In genomic region chr18:46067431-46068007, GRCh38 we compare ENCODE assay signal across 13 cellular contexts. TPM values are rescaled to one million over a fixed set of nuclear protein-coding genes. Genes with fewer than 3 reads are reported as not detected.
DNase-seq lines count a peak whose midpoint lies in the region; ATAC-seq and TF ChIP-seq lines count a peak whose summit lies in the region.
"Had no signal": no experiment of that assay in that cellular context is flagged by ENCODE, and none has a peak within 500 bp of the region (broad histone marks: within the 10 kb centered on the region; RNA-seq: fewer than 3 reads in every experiment).

No MANE protein-coding gene starts in this region.

- CTCF ChIA-PET in HEK293T (lab: Yijun Ruan, JAX) = no interaction called here

- peak overlapping the region in 1 of 2 donors; percentile 43 for H3K27ac Mint-ChIP-seq in natural killer cell
- H3K27ac Mint-ChIP-seq: naive B cell had no signal

- H3K4me3 ChIP-seq in fibroblast of pulmonary artery (replicated peaks; ENCODE audit: low read depth, low read length) (no peak overlapping the region), left ventricle myocardium inferior (no peak overlapping the region)
- H3K4me3 ChIP-seq: sigmoid colon, tibial artery had no signal

- no peaks in the 10 kb centered on the region for H3K27me3 Mint-ChIP-seq in natural killer cell (ENCODE audit: low read depth in 2 of 2)

- peaks cover 9% of the 10 kb centered on the region for H3K9me3 ChIP-seq in left ventricle myocardium inferior (replicated peaks)
- H3K9me3 ChIP-seq: sigmoid colon, tibial artery had no signal

- H3K4me1 Mint-ChIP-seq in natural killer cell = peaks cover 30 to 31% of the 10 kb centered on the region in 2 donors

- peaks cover 17% of the 10 kb centered on the region for H3K4me1 ChIP-seq in left ventricle myocardium inferior

- no peak for DNase-seq in HEK293T (ENCODE audit: extremely low spot score)
- peak; percentile 24 for DNase-seq in RPMI7951 (ENCODE audit: low read depth)
- DNase-seq in fibroblast of pulmonary artery (ENCODE audit: low read depth) = peak; percentile 43
- DNase-seq in left ventricle myocardium inferior = no peak
- no peak for DNase-seq in natural killer cell
- DNase-seq in DMS153 treated with DMSO at 0.1 percent for 48 hours (lab: John Stamatoyannopoulos, UW; ENCODE audit: unreplicated experiment) = no peak
- DNase-seq in stimulated activated CD4-positive, alpha-beta T cell treated with anti-CD3 and anti-CD28 coated beads, Interleukin-4, amount 100 ng/mL, for 1 hour = no peak
- DNase-seq: activated T-cell treated with anti-CD3 and anti-CD28 coated beads for 4 hours, naive B cell, NCI-H2107, sigmoid colon, tibial artery had no signal

- no peak overlapping the region for H3K4me3 Mint-ChIP-seq in natural killer cell

- H3K36me3 Mint-ChIP-seq in natural killer cell = no peaks in the 10 kb centered on the region
- H3K36me3 Mint-ChIP-seq: naive B cell had no signal

- no peaks in the 10 kb centered on the region for H3K9me3 Mint-ChIP-seq in natural killer cell

- no peaks in the 10 kb centered on the region for H3K36me3 ChIP-seq in left ventricle myocardium inferior
- H3K36me3 ChIP-seq: sigmoid colon, tibial artery had no signal

- no peak for ATAC-seq in natural killer cell

- TF ChIP-seq CTCF in 22Rv1 (IDR thresholded peaks at IDR 0.05) (no peak), fibroblast of pulmonary artery (IDR thresholded peaks at IDR 0.05; ENCODE audit: low read length, missing control alignments) (no peak), left ventricle myocardium inferior (IDR thresholded peaks at IDR 0.05; ENCODE audit: borderline replicate concordance) (no peak), natural killer cell (IDR thresholded peaks at IDR 0.05) (no peak)

- no peaks in the 10 kb centered on the region for H3K27me3 ChIP-seq in left ventricle myocardium inferior (ENCODE audit: low read depth)
- H3K27me3 ChIP-seq: sigmoid colon, tibial artery had no signal

- POLR2A ChIA-PET in HEK293T (lab: Yijun Ruan, JAX) = no interaction called here

- H3K27ac ChIP-seq in 22Rv1 (peak overlapping the region; percentile 63), left ventricle myocardium inferior (replicated peaks) (no peak overlapping the region)
- H3K27ac ChIP-seq: sigmoid colon, tibial artery had no signal

- intact Hi-C loops in left ventricle myocardium inferior (cut with micrococcal nuclease) (no loop called here), natural killer cell (cut with micrococcal nuclease) (no loop called here)

TF ChIP-seq in HEK293T, 16 proteins besides CTCF, POLR2A, EP300 and RAD21:
- TF ChIP-seq BHLHE40 (IDR thresholded peaks at IDR 0.05; ENCODE audit: borderline replicate concordance) (no peak), ZNF384 (IDR thresholded peaks at IDR 0.05) (no peak; the same call in 1 of the 2 replicates), FOXK2 (IDR thresholded peaks at IDR 0.05) (no peak), FOXA1 (IDR thresholded peaks at IDR 0.05) (no peak)
- TF ChIP-seq, protein P1, sequence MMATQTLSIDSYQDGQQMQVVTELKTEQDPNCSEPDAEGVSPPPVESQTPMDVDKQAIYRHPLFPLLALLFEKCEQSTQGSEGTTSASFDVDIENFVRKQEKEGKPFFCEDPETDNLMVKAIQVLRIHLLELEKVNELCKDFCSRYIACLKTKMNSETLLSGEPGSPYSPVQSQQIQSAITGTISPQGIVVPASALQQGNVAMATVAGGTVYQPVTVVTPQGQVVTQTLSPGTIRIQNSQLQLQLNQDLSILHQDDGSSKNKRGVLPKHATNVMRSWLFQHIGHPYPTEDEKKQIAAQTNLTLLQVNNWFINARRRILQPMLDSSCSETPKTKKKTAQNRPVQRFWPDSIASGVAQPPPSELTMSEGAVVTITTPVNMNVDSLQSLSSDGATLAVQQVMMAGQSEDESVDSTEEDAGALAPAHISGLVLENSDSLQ (IDR thresholded peaks at IDR 0.05) = peak; percentile 39
TF ChIP-seq in HEK293T: peak in this region for 1.

RNA-seq across cellular contexts. Expression of gene PSTPIP2, which starts 4.5 kb away (rescaled TPM):
- total RNA-seq in RPMI7951 (2014; rRNA removed; shearing (Covaris generic)) = 0.36 and 0.68 TPM in 2 replicates
- total RNA-seq in left ventricle myocardium inferior (1.8 TPM), natural killer cell (10 to 100 TPM; 34.7 to 55.0 (median 46.9) TPM)

RNA-seq across cellular contexts. Expression of gene ATP5F1A, which starts 30.6 kb away (rescaled TPM):
- total RNA-seq in RPMI7951 (2014; rRNA removed; shearing (Covaris generic)) = 597 and 611 TPM in 2 replicates
- total RNA-seq in left ventricle myocardium inferior (1,743 TPM), natural killer cell (100 to 1,000 TPM; 209 to 218 (median 218) TPM)

RNA-seq across cellular contexts. Expression of gene HAUS1, which starts 36.7 kb away (rescaled TPM):
- total RNA-seq in RPMI7951 (2014; rRNA removed; shearing (Covaris generic)) = 137 and 150 TPM in 2 replicates
- total RNA-seq in left ventricle myocardium inferior (6.4 TPM), natural killer cell (10 to 100 TPM; 15.2 to 20.8 (median 16.3) TPM)

Comparison
In these comparisons a context has a peak if more than half of its experiments do, and no peak if none do; other contexts are left out.
1. DNase-seq: peak in RPMI7951 (single experiment) and fibroblast of pulmonary artery (single experiment); none in HEK293T (single experiment), left ventricle myocardium inferior (single experiment), natural killer cell (single experiment), DMS153 treated with DMSO at 0.1 percent for 48 hours (single experiment) and stimulated activated CD4-positive, alpha-beta T cell treated with anti-CD3 and anti-CD28 coated beads, Interleukin-4, amount 100 ng/mL, for 1 hour (single experiment).
2. RNA of gene PSTPIP2, which starts 4.5 kb away (total RNA-seq): 34.7 to 55.0 TPM in natural killer cell; 1.8 TPM in left ventricle myocardium inferior (single experiment) and 0.36 to 0.68 TPM in RPMI7951; every median in the first group is over 10 times any median in the second.